8 cellular contexts compared by ENCODE assay signal in the genomic region with DNA sequence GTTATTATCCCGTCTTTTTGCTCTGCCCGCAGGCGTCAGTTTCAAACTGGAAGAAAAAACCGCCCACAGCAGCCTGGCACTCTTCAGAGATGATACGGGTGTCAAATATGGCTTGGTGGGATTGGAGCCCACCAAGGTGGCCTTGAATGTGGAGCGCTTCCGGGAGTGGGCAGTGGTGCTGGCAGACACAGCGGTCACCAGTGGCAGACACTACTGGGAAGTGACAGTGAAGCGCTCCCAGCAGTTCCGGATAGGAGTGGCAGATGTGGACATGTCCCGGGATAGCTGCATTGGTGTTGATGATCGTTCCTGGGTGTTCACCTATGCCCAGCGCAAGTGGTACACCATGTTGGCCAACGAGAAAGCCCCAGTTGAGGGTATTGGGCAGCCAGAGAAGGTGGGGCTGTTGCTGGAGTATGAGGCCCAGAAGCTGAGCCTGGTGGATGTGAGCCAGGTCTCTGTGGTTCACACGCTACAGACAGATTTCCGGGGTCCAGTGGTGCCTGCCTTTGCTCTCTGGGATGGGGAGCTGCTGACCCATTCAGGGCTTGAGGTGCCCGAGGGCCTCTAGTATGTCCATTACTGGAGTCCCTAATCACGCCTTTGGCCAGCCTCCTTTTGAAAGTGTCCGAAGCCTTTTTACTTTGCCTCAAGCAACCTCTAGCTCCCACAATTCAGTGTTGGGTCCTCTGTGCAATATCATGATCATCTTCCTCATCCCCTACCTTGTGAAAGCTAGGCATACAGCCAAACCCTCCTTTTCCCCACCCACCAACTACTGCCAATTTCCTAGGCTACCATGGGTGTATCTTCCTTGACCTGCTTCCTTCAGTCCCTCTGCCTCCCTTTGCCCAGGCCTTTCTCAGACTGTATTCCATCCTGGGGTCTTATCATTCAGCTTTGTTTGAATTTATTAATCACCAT. TPM values are rescaled to one million over a fixed set of nuclear protein-coding genes. Genes with fewer than 3 reads are reported as not detected.
DNase-seq lines count a peak whose midpoint lies in the region; ATAC-seq and TF ChIP-seq lines count a peak whose summit lies in the region.

No MANE protein-coding gene starts in this region.

- H3K4me2 ChIP-seq in Karpas-422 (ENCODE audit: low read depth, low read length, poor library complexity, severe bottlenecking), result peak overlapping the region; percentile 84

- H3K9me3 ChIP-seq in Caco-2 (no peaks in the 10 kb centered on the region), Karpas-422 (ENCODE audit: low read length) (no peaks in the 10 kb centered on the region)

- intact Hi-C loops in Caco-2 (cut with micrococcal nuclease; ENCODE audit: unreplicated experiment), result loop anchor here (5.0 kb wide), 1 partner anchor 277 kb away; no protein-coding TSS in a partner anchor

- H2AFZ ChIP-seq in Karpas-422 (ENCODE audit: low read length), result peak overlapping the region; percentile 24; the same call in 1 of the 2 replicates

- peaks cover 11% of the 10 kb centered on the region; the same call in 1 of the 2 replicates for H3K4me1 ChIP-seq in Caco-2
- H3K4me1 ChIP-seq in Karpas-422 (ENCODE audit: low read length), result peaks cover 24% of the 10 kb centered on the region

- TF ChIP-seq CTCF in Caco-2 (IDR thresholded peaks at IDR 0.05; ENCODE audit: insufficient read depth in 1 of 2, low read depth in 1 of 2, low read length in 1 of 2, severe bottlenecking in 1 of 2, unreplicated experiment in 1 of 2), result no peak

- H3K36me3 ChIP-seq in Caco-2 (ENCODE audit: control insufficient read depth, insufficient read depth, low read length) (no peaks in the 10 kb centered on the region), Karpas-422 (ENCODE audit: insufficient read depth, low read length) (peaks cover 14% of the 10 kb centered on the region; the same call in 1 of the 2 replicates)

- peaks cover 35% of the 10 kb centered on the region for H3K79me2 ChIP-seq in Karpas-422 (ENCODE audit: low read length)

- BruUV-seq in Caco-2 (replicated peaks; lab: Mats Ljungman, UMichigan), result no TSS peak

- peak in 1 of 2 experiments; percentile 16 for DNase-seq in Caco-2
- DNase-seq in Karpas-422, result no peak
- no peak for DNase-seq in immature natural killer cell
- DNase-seq in KG1 (lab: John Stamatoyannopoulos, UW), result no peak

- H3K27ac Mint-ChIP-seq in Caco-2 (ENCODE audit: unreplicated experiment) (peak overlapping the region; percentile 99), immature natural killer cell (peak overlapping the region; percentile 92 to 98 (median 96))
- peak overlapping the region; percentile 97 for H3K27ac Mint-ChIP-seq in stimulated activated memory B cell treated with anti-CD40 and anti-IgM and Interleukin-4, amounts not matched to agents 10 μg/mL and 1 μg/mL and 100 μg/mL, for 72 hours

- H3K9me2 ChIP-seq in Karpas-422 (replicated peaks; ENCODE audit: insufficient read depth, low read length), result no peaks in the 10 kb centered on the region

- peak overlapping the region; percentile 66 for H3K4me3 ChIP-seq in Caco-2 (ENCODE audit: low read depth, low read length)
- H3K4me3 ChIP-seq in Karpas-422 (ENCODE audit: low read length), result peak overlapping the region; percentile 83

- CTCF ChIA-PET in Caco-2 (lab: Charles Lee), result no interaction called here

- POLR2A ChIA-PET in Caco-2 (lab: Charles Lee), result interaction anchor here (0.5 kb wide), 1 partner anchor 401 kb away, joined by 10 read pairs; no protein-coding TSS in a partner anchor

- 0 out of 2 replicates have a peak, but pooled peaks cover 5% of the 10 kb centered on the region for H4K20me1 ChIP-seq in Karpas-422 (ENCODE audit: insufficient read depth, low read depth, low read length)

- peak overlapping the region; percentile 96 for H3K4me3 Mint-ChIP-seq in Caco-2 (ENCODE audit: unreplicated experiment)
- peak overlapping the region; percentile 94 to 98 (median 96) for H3K4me3 Mint-ChIP-seq in immature natural killer cell
- peak overlapping the region; percentile 95 for H3K4me3 Mint-ChIP-seq in stimulated activated memory B cell treated with anti-CD40 and anti-IgM and Interleukin-4, amounts not matched to agents 10 μg/mL and 1 μg/mL and 100 μg/mL, for 72 hours

- H3K4me1 Mint-ChIP-seq in Caco-2 (ENCODE audit: low read depth, unreplicated experiment), result peaks cover 6% of the 10 kb centered on the region
- H3K4me1 Mint-ChIP-seq in immature natural killer cell, result peaks cover 22 to 26% of the 10 kb centered on the region in 2 donors
- peaks cover 31% of the 10 kb centered on the region for H3K4me1 Mint-ChIP-seq in stimulated activated memory B cell treated with anti-CD40 and anti-IgM and Interleukin-4, amounts not matched to agents 10 μg/mL and 1 μg/mL and 100 μg/mL, for 72 hours

- no peaks in the 10 kb centered on the region for H3K27me3 Mint-ChIP-seq in Caco-2 (ENCODE audit: insufficient read depth, unreplicated experiment)
- H3K27me3 Mint-ChIP-seq in immature natural killer cell (ENCODE audit: low read depth in 3 of 3), result peaks cover 2 to 9% (median 6%) of the 10 kb centered on the region in 3 donors
- H3K27me3 Mint-ChIP-seq in stimulated activated memory B cell treated with anti-CD40 and anti-IgM and Interleukin-4, amounts not matched to agents 10 μg/mL and 1 μg/mL and 100 μg/mL, for 72 hours, result no peaks in the 10 kb centered on the region

- H3K9me3 Mint-ChIP-seq in Caco-2 (ENCODE audit: unreplicated experiment) (no peaks in the 10 kb centered on the region), immature natural killer cell (no peaks in the 10 kb centered on the region)
- H3K9me3 Mint-ChIP-seq in stimulated activated memory B cell treated with anti-CD40 and anti-IgM and Interleukin-4, amounts not matched to agents 10 μg/mL and 1 μg/mL and 100 μg/mL, for 72 hours, result no peaks in the 10 kb centered on the region

- 39 to 42% (median 40%) methylated on average over 19 of the region's 19 CpGs for WGBS in adipose tissue, 3 donors

- H3K27ac ChIP-seq in Karpas-422 (ENCODE audit: low read length) (peak overlapping the region; percentile 80), adipose tissue (ENCODE audit: low read depth, low read length) (peak overlapping the region; percentile 65)

- peak overlapping the region; percentile 94 for H3K9ac ChIP-seq in Karpas-422 (ENCODE audit: low read length)

- no peaks in the 10 kb centered on the region for H3K27me3 ChIP-seq in Caco-2 (replicated peaks; ENCODE audit: control insufficient read depth, insufficient read depth, low read length)
- no peaks in the 10 kb centered on the region for H3K27me3 ChIP-seq in Karpas-422 (ENCODE audit: low read length)

- H3K36me3 Mint-ChIP-seq in Caco-2 (ENCODE audit: insufficient read depth, unreplicated experiment) (peaks cover 22% of the 10 kb centered on the region), immature natural killer cell (no peaks in the 10 kb centered on the region)
- peaks cover 8% of the 10 kb centered on the region for H3K36me3 Mint-ChIP-seq in stimulated activated memory B cell treated with anti-CD40 and anti-IgM and Interleukin-4, amounts not matched to agents 10 μg/mL and 1 μg/mL and 100 μg/mL, for 72 hours

- no peak for ATAC-seq in stimulated activated memory B cell treated with anti-CD40 and anti-IgM and Interleukin-4, amounts not matched to agents 10 μg/mL and 1 μg/mL and 100 μg/mL, for 72 hours
- ATAC-seq in HG02870 (IDR thresholded peaks at IDR 0.05; ENCODE audit: unreplicated experiment) (no peak), GM19463 (IDR thresholded peaks at IDR 0.05; ENCODE audit: unreplicated experiment) (no peak)

RNA-seq across cellular contexts. Expression of gene SPRYD4, which starts 0.9 kb away (rescaled TPM):
- total RNA-seq in Caco-2 (2022), result 2.8 TPM in 2 replicates
- 3.4 and 4.6 TPM in 2 replicates for total RNA-seq in Karpas-422 (2014; rRNA removed; shearing (Covaris generic); ENCODE audit: low replicate concordance)
- 1 to 10 TPM; 2.0 to 2.5 (median 2.3) TPM for polyA plus RNA-seq in adipose tissue
- 1 to 10 TPM in 2 of 3 donors, under 1 TPM in 1; 0.82 to 1.1 (median 1.1) TPM for polyA plus RNA-seq in immature natural killer cell

RNA-seq across cellular contexts. Expression of gene MIP, which starts 14.8 kb away (rescaled TPM):
- total RNA-seq in Caco-2 (2022), result not detected in 2 replicates
- total RNA-seq in Karpas-422 (2014; rRNA removed; shearing (Covaris generic); ENCODE audit: low replicate concordance), result not detected in 2 replicates
- polyA plus RNA-seq in adipose tissue, result under 1 TPM in 1 of 3 donors, not detected in 2; 0.16 TPM
- under 1 TPM in 2 of 3 donors, not detected in 1; 0.15 to 0.25 TPM for polyA plus RNA-seq in immature natural killer cell

RNA-seq across cellular contexts. Expression of gene GLS2, which starts 18.7 kb away (rescaled TPM):
- 14.2 and 14.7 TPM in 2 replicates for total RNA-seq in Caco-2 (2022)
- not detected in 2 replicates for total RNA-seq in Karpas-422 (2014; rRNA removed; shearing (Covaris generic); ENCODE audit: low replicate concordance)
- polyA plus RNA-seq in adipose tissue (10 to 100 TPM in 1 of 3 donors, under 1 TPM in 2; 0.34 to 61.5 (median 0.71) TPM), immature natural killer cell (1 to 10 TPM in 2 of 3 donors, under 1 TPM in 1; 0.57 to 2.0 (median 1.2) TPM)

RNA-seq across cellular contexts. Expression of gene TIMELESS, which starts 20.0 kb away (rescaled TPM):
- 40.1 and 43.2 TPM in 2 replicates for total RNA-seq in Caco-2 (2022)
- total RNA-seq in Karpas-422 (2014; rRNA removed; shearing (Covaris generic); ENCODE audit: low replicate concordance), result 12.5 and 14.9 TPM in 2 replicates
- 1 to 10 TPM; 3.9 to 5.0 (median 4.7) TPM for polyA plus RNA-seq in adipose tissue
- 10 to 100 TPM in 1 of 3 donors, 1 to 10 TPM in 2; 3.5 to 11.3 (median 4.8) TPM for polyA plus RNA-seq in immature natural killer cell

RNA-seq across cellular contexts. Expression of gene RBMS2, which starts 52.4 kb away (rescaled TPM):
- 32.5 and 39.5 TPM in 2 replicates for total RNA-seq in Caco-2 (2022)
- total RNA-seq in Karpas-422 (2014; rRNA removed; shearing (Covaris generic); ENCODE audit: low replicate concordance), result 0.54 and 3.7 TPM in 2 replicates
- polyA plus RNA-seq in adipose tissue, result 10 to 100 TPM in 2 of 3 donors, 1 to 10 TPM in 1; 3.3 to 24.4 (median 12.6) TPM
- 1 to 10 TPM; 1.1 to 1.3 (median 1.3) TPM for polyA plus RNA-seq in immature natural killer cell

Comparison
In these comparisons a context has a peak if more than half of its experiments do, and no peak if none do; other contexts are left out.
1. RNA of gene GLS2, which starts 18.7 kb away (total RNA-seq): 14.2 to 14.7 TPM in Caco-2; not detected in Karpas-422; every median in the first group is over 10 times any median in the second.
2. Peak in every context shown above with its lines, with median percentiles within 50 percentile points of each other: H3K27ac Mint-ChIP-seq and H3K4me3 Mint-ChIP-seq.